In the genomic region with DNA sequence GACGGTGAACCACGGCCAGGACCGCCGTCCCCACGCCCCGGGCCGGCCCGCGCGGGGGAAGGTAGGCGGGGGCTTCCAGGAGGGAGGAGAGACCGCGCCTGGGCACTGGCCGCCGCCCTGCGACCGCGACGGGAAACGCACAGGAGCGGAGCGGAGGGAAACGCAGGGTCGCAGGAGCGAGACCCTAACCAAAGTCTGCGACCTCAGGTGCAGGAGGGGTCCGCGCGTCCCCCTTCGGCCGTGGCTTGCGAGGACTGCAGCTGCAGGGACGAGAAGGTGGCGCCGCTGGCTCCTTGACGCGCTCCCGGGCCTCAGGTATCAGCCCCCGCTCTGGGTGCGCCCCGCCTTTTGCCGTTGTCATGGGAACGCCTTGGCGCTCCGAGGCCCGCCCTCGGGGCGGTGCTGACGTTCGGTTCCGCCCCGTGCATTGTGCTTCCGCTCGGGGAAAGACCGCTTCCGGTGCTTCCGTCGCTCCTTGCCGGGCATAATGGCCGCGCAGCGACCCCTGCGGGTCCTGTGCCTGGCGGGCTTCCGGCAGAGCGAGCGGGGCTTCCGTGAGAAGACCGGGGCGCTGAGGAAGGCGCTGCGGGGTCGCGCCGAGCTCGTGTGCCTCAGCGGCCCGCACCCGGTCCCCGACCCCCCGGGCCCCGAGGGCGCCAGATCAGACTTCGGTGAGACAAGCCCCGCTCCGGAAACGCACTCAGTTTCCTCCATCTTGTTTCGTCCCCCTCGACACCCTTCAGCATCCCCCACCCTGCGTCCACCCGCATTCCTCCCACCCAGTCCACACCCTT, we compare ENCODE assay signal across 8 cellular contexts. TPM values are rescaled to one million over a fixed set of nuclear protein-coding genes. Genes with fewer than 3 reads are reported as not detected.
DNase-seq lines count a peak whose midpoint lies in the region; ATAC-seq, FAIRE-seq and TF ChIP-seq lines count a peak whose summit lies in the region.

A gene (plus strand): TSS at position 462 of the 794 bp plus-strand sequence. CDS start 26 bp downstream, at position 488.

- H3K27me3 ChIP-seq in H1 (replicated peaks in 1 of 4; ENCODE audit: control insufficient read depth in 3 of 4, extremely low read depth in 1 of 4, insufficient read depth in 3 of 4, low read length in 3 of 4) (peaks cover 0 to 2% (median 0%) of the 10 kb centered on the region in 4 experiments; a peak in 1 of 7 replicates), mesendoderm (ENCODE audit: insufficient read depth, low read length, poor library complexity) (no peaks in the 10 kb centered on the region)

- DNase-seq in COLO668 (lab: John Stamatoyannopoulos, UW; ENCODE audit: unreplicated experiment), result peak; percentile 93
- DNase-seq in HS-5 (ENCODE audit: low read depth), result peak; percentile 76
- peak; percentile 85 to 92 for DNase-seq in NOMO-1 (lab: John Stamatoyannopoulos, UW; ENCODE audit: unreplicated experiment in 2 of 2)
- peak; percentile 95 to 96 for DNase-seq in activated CD8-positive, alpha-beta memory T cell treated with anti-CD3 and anti-CD28 coated beads for 4 hours (ENCODE audit: low read depth in 2 of 2)
- DNase-seq in H1 (ENCODE audit: low read depth in 1 of 2, low spot score in 2 of 2), result peak in 1 of 2 experiments; percentile 96
- peak; percentile 98 for DNase-seq in mesendoderm
- DNase-seq in stimulated activated CD8-positive, alpha-beta memory T cell treated with anti-CD3 and anti-CD28 coated beads, Interleukin-15, amount 100 ng/mL, for 24 hours (ENCODE audit: low read depth), result peak; percentile 92

- POLR2A ChIA-PET in H1 (lab: Charles Lee; ENCODE audit: partially characterized antibody), result interaction anchor here (0.5 to 1.6 kb wide), 4 partner anchors 12 to 133 kb away, joined by 3 read pairs; no protein-coding TSS in a partner anchor

- 0 out of 2 replicates have a peak within 1 kb of the TSS, but pooled peaks have one; percentile 4 for H2BK12ac ChIP-seq in H1 (ENCODE audit: low read depth, low read length)

- peak within 1 kb of the TSS in 3 of 4 experiments; percentile 65 to 74 (median 72); a peak in 6 of 7 replicates for H3K9ac ChIP-seq in H1 (replicated peaks in 1 of 4; ENCODE audit: extremely low read depth in 1 of 4, low read depth in 3 of 4, low read length in 3 of 4)
- H3K9ac ChIP-seq in mesendoderm (ENCODE audit: low read length), result peak within 1 kb of the TSS; percentile 92

- H3K56ac ChIP-seq in H1 (replicated peaks; ENCODE audit: insufficient read length, low read depth, low read length) (no peak within 1 kb of the TSS), mesendoderm (ENCODE audit: low read length) (peak within 1 kb of the TSS; percentile 98)

- peak in 1 of 2 experiments; percentile 85; a peak in 2 of 3 replicates for TF ChIP-seq POLR2A in H1 (IDR thresholded peaks at IDR 0.05; ENCODE audit: control extremely low read depth in 1 of 2, low read depth in 2 of 2, low read length in 2 of 2)

- ATAC-seq in GM19463 (IDR thresholded peaks at IDR 0.05; ENCODE audit: unreplicated experiment), result peak; percentile 93

- peaks cover 5% of the 10 kb centered on the region; the same call in 1 of the 2 replicates for H3K23me2 ChIP-seq in H1 (ENCODE audit: low read depth, low read length)

- peak within 1 kb of the TSS; percentile 74 for H3K27ac ChIP-seq in H1 (ENCODE audit: low read depth, low read length)
- H3K27ac ChIP-seq in mesendoderm (ENCODE audit: low read depth, low read length), result peak within 1 kb of the TSS; percentile 4

- H3K18ac ChIP-seq in H1 (ENCODE audit: extremely low read depth, low read length), result no peak within 1 kb of the TSS; the same call in 1 of the 2 replicates
- H3K18ac ChIP-seq in mesendoderm (ENCODE audit: low read length), result peak within 1 kb of the TSS; percentile 31

- H3K4me3 ChIP-seq in H1 (ENCODE audit: extremely low read depth in 1 of 4, insufficient read depth in 2 of 4, low read depth in 3 of 4, low read length in 4 of 4) (peak within 1 kb of the TSS; percentile 58 to 82 (median 71)), mesendoderm (ENCODE audit: low read length) (peak within 1 kb of the TSS; percentile 71)

- peak; percentile 54 to 66 (median 54) for TF ChIP-seq CTCF in H1 (IDR thresholded peaks at IDR 0.05; ENCODE audit: control extremely low read depth in 1 of 3, insufficient read depth in 1 of 3, low read depth in 1 of 3, low read length in 3 of 3)

- FAIRE-seq in H1 (lab: Jason Lieb, UNC), result no peak

- H3K36me3 ChIP-seq in H1 (ENCODE audit: control insufficient read depth in 2 of 4, insufficient read depth in 4 of 4, low read length in 3 of 4), result peaks cover 0 to 9% (median 2%) of the 10 kb centered on the region in 4 experiments; a peak in 4 of 8 replicates
- no peaks in the 10 kb centered on the region for H3K36me3 ChIP-seq in mesendoderm (ENCODE audit: control insufficient read depth, insufficient read depth, low read length)

- H3K23ac ChIP-seq in H1 (ENCODE audit: insufficient read length) (no peak within 1 kb of the TSS), mesendoderm (ENCODE audit: low read length) (peak within 1 kb of the TSS; percentile 56)

- no peaks in the 10 kb centered on the region for H3K9me3 ChIP-seq in H1 (ENCODE audit: insufficient read depth in 2 of 2, low read depth in 1 of 2, low read length in 1 of 2)

- H3K4ac ChIP-seq in H1 (replicated peaks; ENCODE audit: insufficient read length, low read depth, low read length), result no peak within 1 kb of the TSS
- H3K4ac ChIP-seq in mesendoderm (ENCODE audit: low read depth, low read length), result peak within 1 kb of the TSS; percentile 41

- H2AK5ac ChIP-seq in H1 (ENCODE audit: low read depth, low read length) (0 out of 2 replicates have a peak within 1 kb of the TSS, but pooled peaks have one; percentile 34), mesendoderm (ENCODE audit: low read length) (peak within 1 kb of the TSS; percentile 56)

- no peak for TF ChIP-seq EP300 in H1 (IDR thresholded peaks at IDR 0.05; ENCODE audit: borderline replicate concordance in 1 of 2, low read depth in 2 of 2, low read length in 2 of 2)

- CTCF ChIA-PET in H1 (lab: Charles Lee; ENCODE audit: partially characterized antibody), result interaction anchor here (0.5 to 3.1 kb wide), 15 partner anchors 9 to 241 kb away, joined by 3 to 17 read pairs (median 4); a partner anchor contains a TSS

- H2BK5ac ChIP-seq in H1 (ENCODE audit: low read depth, low read length) (peak within 1 kb of the TSS; percentile 66), mesendoderm (ENCODE audit: low read length) (peak within 1 kb of the TSS; percentile 46)

- peaks cover 4% of the 10 kb centered on the region for H3K79me1 ChIP-seq in H1 (ENCODE audit: low read depth, low read length)
- peaks cover 2% of the 10 kb centered on the region for H3K79me1 ChIP-seq in mesendoderm (ENCODE audit: low read length)

- no peak within 1 kb of the TSS; the same call in 1 of the 2 replicates for H2BK15ac ChIP-seq in H1 (ENCODE audit: low read length)
- H2BK15ac ChIP-seq in mesendoderm (replicated peaks; ENCODE audit: low read depth), result no peak within 1 kb of the TSS

- no peak within 1 kb of the TSS for H3K14ac ChIP-seq in H1 (ENCODE audit: insufficient read length)

- H4K91ac ChIP-seq in H1 (replicated peaks; ENCODE audit: insufficient read length, low read length), result no peak within 1 kb of the TSS

- no peak within 1 kb of the TSS for H2BK20ac ChIP-seq in H1 (ENCODE audit: low read length)

- H4K5ac ChIP-seq in H1 (ENCODE audit: insufficient read length, low read depth, low read length) (peak within 1 kb of the TSS; percentile 4), mesendoderm (ENCODE audit: low read length) (peak within 1 kb of the TSS; percentile 7)

- peaks cover 0 to 3% of the 10 kb centered on the region in 2 experiments for H4K20me1 ChIP-seq in H1 (replicated peaks in 1 of 2; ENCODE audit: control insufficient read depth in 1 of 2, insufficient read depth in 2 of 2, low read length in 2 of 2)

- H3K4me2 ChIP-seq in H1 (ENCODE audit: insufficient read depth in 1 of 2, low read depth in 2 of 2, low read length in 2 of 2) (peak within 1 kb of the TSS; percentile 61 to 91), mesendoderm (ENCODE audit: low read length) (peak within 1 kb of the TSS; percentile 63)

- peaks cover 0 to 6% (median 5%) of the 10 kb centered on the region in 4 experiments; a peak in 4 of 7 replicates for H3K4me1 ChIP-seq in H1 (replicated peaks in 1 of 4; ENCODE audit: control insufficient read depth in 3 of 4, insufficient read depth in 4 of 4, low read length in 3 of 4)
- H3K4me1 ChIP-seq in mesendoderm (ENCODE audit: control insufficient read depth, low read depth, low read length), result no peaks in the 10 kb centered on the region

- H4K8ac ChIP-seq in H1 (ENCODE audit: extremely low read depth, insufficient read depth, low read length), result peak within 1 kb of the TSS; percentile 93; the same call in 1 of the 2 replicates
- H4K8ac ChIP-seq in mesendoderm (ENCODE audit: low read depth, low read length), result no peak within 1 kb of the TSS

- H2BK120ac ChIP-seq in H1 (replicated peaks; ENCODE audit: low read depth, low read length) (no peak within 1 kb of the TSS), mesendoderm (ENCODE audit: low read depth, low read length) (no peak within 1 kb of the TSS)

- peak; percentile 58 to 75 for TF ChIP-seq RAD21 in H1 (IDR thresholded peaks at IDR 0.05 in 1 of 2, conservative IDR thresholded peaks at IDR 0.05 in 1 of 2; ENCODE audit: low read depth in 2 of 2, low read length in 2 of 2)

- WGBS in H1 (ENCODE audit: extremely low coverage in 1 of 2, insufficient coverage in 1 of 2, insufficient read length in 1 of 2, insufficient replicate concordance in 2 of 2, low coverage in 1 of 2, low lambda C conversion rate in 2 of 2, missing lambda C conversion rate in 1 of 2), 2 experiments, result 2% methylated on average over 70 of the region's 91 CpGs; no CpG with 5 or more reads in 1 of the 2 experiments
- no CpG with 5 or more reads among the region's 91 CpGs for WGBS in mesendoderm (ENCODE audit: extremely low coverage, insufficient coverage, low lambda C conversion rate)

- peak within 1 kb of the TSS; percentile 43; the same call in 1 of the 2 replicates for H2AFZ ChIP-seq in H1 (ENCODE audit: low read length)

- H3K79me2 ChIP-seq in H1 (ENCODE audit: control insufficient read depth in 1 of 2, insufficient read depth in 2 of 2, low read length in 2 of 2) (no peaks in the 10 kb centered on the region), mesendoderm (ENCODE audit: control insufficient read depth, insufficient read depth, low read length) (no peaks in the 10 kb centered on the region)

TF ChIP-seq in H1, 55 proteins besides CTCF, POLR2A, EP300 and RAD21 (continues in another document):
- peak; percentile 33 for TF ChIP-seq NANOG (IDR thresholded peaks at IDR 0.05; ENCODE audit: insufficient read depth, low read depth, low read length, poor library complexity, severe bottlenecking)

RNA-seq across cellular contexts. Expression of the gene that starts here (rescaled TPM):
- total RNA-seq in H1 (2021; fragmentation: NEBNext Ultra II Directional; extraction: Animal tissue kit (Norgen Biotek cat#: 25700)), result 14.9 and 15.3 TPM in 2 replicates
- 34.5 and 37.0 TPM in 2 replicates for polyA plus RNA-seq in H1 (2011; rRNA removed)
- polyA plus RNA-seq in H1 (2011; cell fraction: cytosol; rRNA removed), result 24.4 TPM
- polyA plus RNA-seq in H1 (2011; cell fraction: nucleus; rRNA removed), result 22.7 TPM
- polyA plus RNA-seq in H1 (2012, experiment 1 of 2), result 17.7 to 21.4 TPM (median 18.6 TPM) in 4 replicates
- 42.5 TPM for polyA plus RNA-seq in H1 (2012, experiment 2 of 2)
- polyA plus RNA-seq in H1 (2013, experiment 1 of 2), result 23.4 TPM
- polyA plus RNA-seq in H1 (2013, experiment 2 of 2), result 23.8 TPM
- 18.9 TPM in 2 replicates for polyA minus RNA-seq in H1 (2011; rRNA and poly(A)+ RNA removed)
- polyA minus RNA-seq in H1 (2011; cell fraction: cytosol; rRNA and poly(A)+ RNA removed), result 7.5 TPM
- 5.2 TPM for polyA minus RNA-seq in H1 (2011; cell fraction: nucleus; rRNA and poly(A)+ RNA removed)
- polyA plus RNA-seq in mesendoderm (2013, experiment 1 of 2), result 43.4 TPM
- 43.4 TPM for polyA plus RNA-seq in mesendoderm (2013, experiment 2 of 2)
